18 cellular contexts compared by ENCODE assay signal in the genomic region with DNA sequence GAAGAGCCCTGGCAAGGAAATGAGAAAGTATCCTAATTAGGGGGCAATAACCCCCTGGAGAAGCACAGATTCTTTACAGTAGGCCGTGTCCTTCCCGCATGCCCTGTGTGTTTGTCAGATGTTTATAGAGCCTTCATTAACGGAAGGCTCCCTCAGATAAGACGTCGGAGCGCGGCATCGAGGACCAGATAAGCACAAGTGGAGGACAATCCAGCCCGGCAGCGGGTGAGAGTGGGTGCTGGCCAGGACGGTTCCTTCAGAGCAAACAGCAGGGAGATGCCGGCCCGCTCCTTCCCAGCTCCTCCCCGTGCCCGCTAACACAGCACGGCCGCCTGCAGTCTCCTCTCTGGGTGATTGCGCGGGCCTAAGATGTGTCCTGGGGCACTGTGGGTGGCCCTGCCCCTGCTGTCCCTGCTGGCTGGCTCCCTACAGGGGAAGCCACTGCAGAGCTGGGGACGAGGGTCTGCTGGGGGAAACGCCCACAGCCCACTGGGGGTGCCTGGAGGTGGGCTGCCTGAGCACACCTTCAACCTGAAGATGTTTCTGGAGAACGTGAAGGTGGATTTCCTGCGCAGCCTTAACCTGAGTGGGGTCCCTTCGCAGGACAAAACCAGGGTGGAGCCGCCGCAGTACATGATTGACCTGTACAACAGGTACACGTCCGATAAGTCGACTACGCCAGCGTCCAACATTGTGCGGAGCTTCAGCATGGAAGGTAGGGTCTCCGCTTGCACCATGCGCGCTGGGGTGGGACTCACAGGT. TPM values are rescaled to one million over a fixed set of nuclear protein-coding genes. Genes with fewer than 3 reads are reported as not detected.
"Had no signal": no experiment of that assay in that cellular context is flagged by ENCODE, and none has a peak within 500 bp of the region (broad histone marks: within the 10 kb centered on the region; RNA-seq: fewer than 3 reads in every experiment).

A gene (plus strand): TSS at position 155 of the 762 bp plus-strand sequence. CDS start 215 bp downstream, at position 370.

- H3K4me1 ChIP-seq: gastrocnemius medialis, tibial artery had no signal

- H3K4me3 ChIP-seq: gastrocnemius medialis, heart left ventricle, tibial artery had no signal

- DNase-seq: activated CD4-positive, CD25-positive, alpha-beta regulatory T cell; activated gamma-delta T cell; activated T-cell treated with anti-CD3 and anti-CD28 coated beads, Interleukin-2, amount 50 U/mL, for 1 hour; cerebellar nuclear complex; dermis blood vessel endothelial cell; effector memory CD8-positive, alpha-beta T cell; gastrocnemius medialis; heart left ventricle; immature natural killer cell; left cardiac atrium; mammary epithelial cell; naive B cell; retina; stimulated activated CD4-positive, alpha-beta T cell treated with anti-CD3 and anti-CD28 coated beads, Interleukin-2, amount 100 ng/mL, for 48 hours had no signal

- ATAC-seq: effector memory CD8-positive, alpha-beta T cell; gastrocnemius medialis; stimulated activated memory B cell treated with anti-CD40 and anti-IgM and Interleukin-4, amounts not matched to agents 10 μg/mL and 1 μg/mL and 100 μg/mL, for 72 hours had no signal

- H3K27ac ChIP-seq: epithelial cell of prostate, gastrocnemius medialis, heart left ventricle, tibial artery had no signal

- H3K27me3 ChIP-seq: gastrocnemius medialis had no signal

- H3K36me3 ChIP-seq: gastrocnemius medialis, heart left ventricle, tibial artery had no signal

- H3K9me3 ChIP-seq: gastrocnemius medialis, heart left ventricle, tibial artery had no signal

RNA-seq across cellular contexts. Expression of the gene that starts here (rescaled TPM):
- total RNA-seq: dermis blood vessel endothelial cell, gastrocnemius medialis, heart left ventricle, left cardiac atrium, mammary epithelial cell, mononuclear cell had no signal
- polyA plus RNA-seq: heart left ventricle, immature natural killer cell, mammary epithelial cell had no signal
